In the genomic region with DNA sequence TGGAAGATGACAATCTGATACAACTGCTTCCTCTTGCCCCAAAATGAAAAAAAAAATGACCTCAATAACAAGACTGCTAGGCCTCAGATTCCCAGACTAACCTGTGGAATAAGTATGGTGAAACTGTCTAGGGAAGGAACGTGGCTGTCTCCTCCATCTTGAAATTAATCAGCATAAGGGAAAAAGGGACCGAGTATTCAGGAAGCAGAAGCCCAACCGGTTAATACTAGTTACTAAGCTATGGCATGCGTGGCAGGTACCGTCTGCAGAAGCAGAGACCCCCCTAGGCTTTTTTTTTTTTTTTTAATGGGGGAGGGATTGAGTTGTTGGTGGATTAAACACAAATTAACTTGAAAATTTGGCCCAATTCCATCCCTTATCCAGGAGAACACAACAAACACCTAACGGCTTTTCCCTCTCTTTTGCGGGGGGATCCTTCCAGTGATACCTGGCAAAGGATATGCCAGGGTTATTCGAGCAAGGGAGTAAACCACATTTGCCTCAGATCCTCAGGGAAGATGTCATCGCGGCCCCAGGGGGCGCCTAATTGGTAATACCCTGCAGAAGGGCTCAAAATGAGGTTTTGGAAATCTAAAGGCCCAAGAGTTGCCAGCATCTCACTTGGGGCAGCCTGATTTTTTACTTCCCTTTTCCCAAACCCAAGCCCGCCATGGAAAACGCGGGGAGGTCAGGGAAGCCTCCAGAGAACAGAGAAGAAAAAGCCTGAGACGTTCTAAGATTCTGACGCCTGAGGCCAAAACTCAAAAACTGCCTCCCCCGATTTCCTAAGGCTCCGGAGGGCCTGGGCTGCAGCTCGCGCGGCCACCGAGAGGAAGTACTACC, we compare ENCODE assay signal across 8 cellular contexts. TPM values are rescaled to one million over a fixed set of nuclear protein-coding genes. Genes with fewer than 3 reads are reported as not detected.
DNase-seq lines count a peak whose midpoint lies in the region; ATAC-seq and TF ChIP-seq lines count a peak whose summit lies in the region.

No MANE protein-coding gene starts in this region.

- peak overlapping the region; percentile 18 to 74 (median 70); a peak in 21 of 22 replicates for H3K4me2 ChIP-seq in BLaER1 treated with 17β-estradiol and CSF1 and Interleukin-3, amounts not matched to agents 10 nM and 100 nM

- peaks cover 0 to 11% (median 0%) of the 10 kb centered on the region in 10 experiments; a peak in 7 of 20 replicates for H3K4me1 ChIP-seq in BLaER1 treated with 17β-estradiol and CSF1 and Interleukin-3, amounts not matched to agents 10 nM and 100 nM
- H3K4me1 ChIP-seq in right cardiac atrium (ENCODE audit: control insufficient read depth, insufficient read depth, low read length) (no peaks in the 10 kb centered on the region), rectal smooth muscle tissue (ENCODE audit: control insufficient read depth, insufficient read depth, low read length) (no peaks in the 10 kb centered on the region)

- H3K27ac Mint-ChIP-seq in activated naive CD8-positive, alpha-beta T cell treated with anti-CD3 and anti-CD28 coated beads for 36 hours: peak overlapping the region; percentile 99

- H3K27ac ChIP-seq in BLaER1 treated with 17β-estradiol and CSF1 and Interleukin-3, amounts not matched to agents 10 nM and 100 nM: peak overlapping the region; percentile 93 to 100 (median 99)
- H3K27ac ChIP-seq in right cardiac atrium (ENCODE audit: low read length) (peak overlapping the region; percentile 74), rectal smooth muscle tissue (ENCODE audit: low read depth, low read length) (peak overlapping the region; percentile 90)

- H3K9me3 ChIP-seq in BLaER1 treated with 17β-estradiol and CSF1 and Interleukin-3, amounts not matched to agents 10 nM and 100 nM (replicated peaks in 1 of 11): peaks cover 5 to 18% (median 12%) of the 10 kb centered on the region in 11 experiments; a peak in 10 of 22 replicates
- H3K9me3 ChIP-seq in right cardiac atrium (ENCODE audit: control insufficient read depth, low read length): no peaks in the 10 kb centered on the region

- DNase-seq in NCI-H510A (lab: John Stamatoyannopoulos, UW): peak; percentile 0
- no peak for DNase-seq in activated naive CD8-positive, alpha-beta T cell treated with anti-CD3 and anti-CD28 coated beads for 36 hours
- DNase-seq in right cardiac atrium: peak in 2 of 3 donors; percentile 28 to 47
- no peak for DNase-seq in GM13976 (ENCODE audit: low spot score)

- WGBS in right cardiac atrium: under 1% methylated on average over 22 of the region's 22 CpGs

- H3K27me3 Mint-ChIP-seq in activated naive CD8-positive, alpha-beta T cell treated with anti-CD3 and anti-CD28 coated beads for 36 hours: no peaks in the 10 kb centered on the region

- peaks cover 8 to 39% (median 22%) of the 10 kb centered on the region in 11 experiments; a peak in 18 of 22 replicates for H3K36me3 ChIP-seq in BLaER1 treated with 17β-estradiol and CSF1 and Interleukin-3, amounts not matched to agents 10 nM and 100 nM
- no peaks in the 10 kb centered on the region for H3K36me3 ChIP-seq in rectal smooth muscle tissue (ENCODE audit: control insufficient read depth, insufficient read depth, low read length)

- ATAC-seq in GM21447 (IDR thresholded peaks at IDR 0.05; ENCODE audit: unreplicated experiment) (peak; percentile 4), right cardiac atrium (peak in 1 of 2 donors; percentile 6), GM18498 (IDR thresholded peaks at IDR 0.05; ENCODE audit: unreplicated experiment) (no peak)

- in situ Hi-C loops in GM13976 (cut with MboI; ENCODE audit: low sequenced_read_pairs, unreplicated experiment): no loop called here

- peaks cover 0 to 41% (median 23%) of the 10 kb centered on the region in 11 experiments; a peak in 13 of 22 replicates for H4K20me1 ChIP-seq in BLaER1 treated with 17β-estradiol and CSF1 and Interleukin-3, amounts not matched to agents 10 nM and 100 nM

- peak overlapping the region; percentile 90 to 100 (median 98) for H3K9ac ChIP-seq in BLaER1 treated with 17β-estradiol and CSF1 and Interleukin-3, amounts not matched to agents 10 nM and 100 nM
- peak overlapping the region; percentile 72 for H3K9ac ChIP-seq in rectal smooth muscle tissue (ENCODE audit: low read length)

- H3K9me3 Mint-ChIP-seq in activated naive CD8-positive, alpha-beta T cell treated with anti-CD3 and anti-CD28 coated beads for 36 hours: peaks cover 1% of the 10 kb centered on the region

- intact Hi-C loops in right cardiac atrium (cut with DNase I): no loop called here

- H3K27me3 ChIP-seq in BLaER1 treated with 17β-estradiol and CSF1 and Interleukin-3, amounts not matched to agents 10 nM and 100 nM: peaks cover 13 to 67% (median 47%) of the 10 kb centered on the region in 11 experiments; a peak in 19 of 22 replicates
- H3K27me3 ChIP-seq in right cardiac atrium (ENCODE audit: control insufficient read depth, insufficient read depth) (no peaks in the 10 kb centered on the region), rectal smooth muscle tissue (ENCODE audit: control insufficient read depth, insufficient read depth, low read length) (no peaks in the 10 kb centered on the region)

- peak overlapping the region; percentile 66 to 83 (median 79) for H3K4me3 ChIP-seq in BLaER1 treated with 17β-estradiol and CSF1 and Interleukin-3, amounts not matched to agents 10 nM and 100 nM
- H3K4me3 ChIP-seq in right cardiac atrium (ENCODE audit: low read length) (peak overlapping the region; percentile 57), rectal smooth muscle tissue (ENCODE audit: low read length) (peak overlapping the region; percentile 79)

- H3K4me3 Mint-ChIP-seq in activated naive CD8-positive, alpha-beta T cell treated with anti-CD3 and anti-CD28 coated beads for 36 hours: peak overlapping the region; percentile 96

- H3K4me1 Mint-ChIP-seq in activated naive CD8-positive, alpha-beta T cell treated with anti-CD3 and anti-CD28 coated beads for 36 hours: peaks cover 11% of the 10 kb centered on the region

- no peak for TF ChIP-seq CTCF in GM13976 (IDR thresholded peaks at IDR 0.05; ENCODE audit: borderline replicate concordance, control extremely low read depth, extremely low read depth, insufficient read depth, missing control alignments)

- peaks cover 24% of the 10 kb centered on the region for H3K36me3 Mint-ChIP-seq in activated naive CD8-positive, alpha-beta T cell treated with anti-CD3 and anti-CD28 coated beads for 36 hours

RNA-seq across cellular contexts. Expression of a gene that starts 0.9 kb away (rescaled TPM):
- total RNA-seq in activated naive CD8-positive, alpha-beta T cell treated with anti-CD3 and anti-CD28 coated beads for 36 hours: 10 to 100 TPM; 44.6 to 45.3 TPM
- total RNA-seq in right cardiac atrium: 10 to 100 TPM; 23.4 to 31.1 (median 26.3) TPM
- polyA plus RNA-seq in right cardiac atrium: 7.0 TPM

Comparison
In these comparisons a context has a peak if more than half of its experiments do, and no peak if none do; other contexts are left out.
1. DNase-seq: peak in NCI-H510A (single experiment) and right cardiac atrium (2 of 3); none in activated naive CD8-positive, alpha-beta T cell treated with anti-CD3 and anti-CD28 coated beads for 36 hours (single experiment) and GM13976 (single experiment).
2. Peak in every context shown above with its lines, with median percentiles within 50 percentile points of each other: H3K27ac ChIP-seq and H3K4me3 ChIP-seq.